17 cellular contexts compared by ENCODE assay signal in the genomic region with DNA sequence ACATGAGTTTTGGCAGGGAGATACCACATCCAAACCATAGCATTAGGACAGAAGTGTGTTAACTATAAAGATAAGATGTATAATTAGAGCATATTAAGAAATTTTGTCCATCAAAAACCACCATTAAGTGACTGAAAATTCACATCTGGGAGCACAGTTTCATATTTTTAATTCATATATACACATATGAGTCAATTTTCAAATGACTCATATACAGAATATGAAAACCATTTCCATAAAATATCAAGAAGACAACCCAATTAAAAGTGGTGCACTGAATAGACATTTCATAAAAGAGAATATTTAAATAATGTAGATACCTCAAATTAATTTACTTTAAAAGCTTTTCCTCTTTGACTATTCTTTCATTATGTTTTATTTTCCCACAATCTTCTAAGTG. TPM values are rescaled to one million over a fixed set of nuclear protein-coding genes. Genes with fewer than 3 reads are reported as not detected.
"Had no signal": no experiment of that assay in that cellular context is flagged by ENCODE, and none has a peak within 500 bp of the region (broad histone marks: within the 10 kb centered on the region; RNA-seq: fewer than 3 reads in every experiment).

No MANE protein-coding gene starts in this region.

- H3K4me3 ChIP-seq: body of pancreas, lower lobe of right lung, right atrium auricular region, skin epidermis, tibial nerve, vagina had no signal

- H3K27ac Mint-ChIP-seq: dendritic cell treated with granulocyte-macrophage colony-stimulating factor and Interleukin-4, amounts not matched to agents 40 ng/mL and 50 ng/mL, for 4 days; effector memory CD8-positive, alpha-beta T cell; T-helper 2 cell treated with Interferon-gamma antibody and Interleukin-4, amounts not matched to agents 5 μg/mL and 100 μg/mL, for 36 hours had no signal

- H3K36me3 ChIP-seq: lower lobe of right lung, right atrium auricular region, tibial nerve, vagina had no signal

- H3K9ac ChIP-seq: parathyroid adenoma had no signal

- H3K9me3 ChIP-seq: body of pancreas, lower lobe of right lung, right atrium auricular region, tibial nerve, vagina had no signal

- H3K4me1 ChIP-seq: body of pancreas, lower lobe of right lung, parathyroid adenoma, right atrium auricular region, tibial nerve, vagina had no signal

- H3K27me3 ChIP-seq: body of pancreas, right atrium auricular region, tibial nerve, vagina had no signal

- H3K27ac ChIP-seq: body of pancreas, lower lobe of right lung, parathyroid adenoma, right atrium auricular region, skin epidermis, tibial nerve, vagina had no signal

- H3K79me2 ChIP-seq: parathyroid adenoma had no signal

- H3K4me3 Mint-ChIP-seq: dendritic cell treated with granulocyte-macrophage colony-stimulating factor and Interleukin-4, amounts not matched to agents 40 ng/mL and 50 ng/mL, for 4 days; effector memory CD8-positive, alpha-beta T cell; T-helper 2 cell treated with Interferon-gamma antibody and Interleukin-4, amounts not matched to agents 5 μg/mL and 100 μg/mL, for 36 hours had no signal

- H2AFZ ChIP-seq: parathyroid adenoma had no signal

- DNase-seq: activated CD4-positive, alpha-beta T cell treated with anti-CD3 and anti-CD28 coated beads, Interleukin-2, amount 50 U/mL, for 4 hours; activated CD8-positive, alpha-beta memory T cell treated with anti-CD3 and anti-CD28 coated beads, Interleukin-2, amount 50 U/mL, for 4 hours; activated effector memory CD4-positive, alpha-beta T cell treated with anti-CD3 and anti-CD28 coated beads, Interleukin-2, amount 50 U/mL, for 16 hours; amniotic stem cell; body of pancreas; effector memory CD8-positive, alpha-beta T cell; left cardiac atrium; lower lobe of right lung; midbrain; stimulated activated CD4-positive, alpha-beta T cell treated with anti-CD3 and anti-CD28 coated beads, Interleukin-4, amount 100 ng/mL, for 4 hours had no signal

- H3K9me3 Mint-ChIP-seq: effector memory CD8-positive, alpha-beta T cell; T-helper 2 cell treated with Interferon-gamma antibody and Interleukin-4, amounts not matched to agents 5 μg/mL and 100 μg/mL, for 36 hours had no signal

- H3K27me3 Mint-ChIP-seq: dendritic cell treated with granulocyte-macrophage colony-stimulating factor and Interleukin-4, amounts not matched to agents 40 ng/mL and 50 ng/mL, for 4 days had no signal

RNA-seq across cellular contexts. Expression of a gene that starts 25.3 kb away (rescaled TPM):
- total RNA-seq: body of pancreas, left cardiac atrium, lower lobe of right lung, right atrium auricular region, tibial nerve, vagina had no signal
